ENCODE assay signal across 12 cellular contexts in the genomic region with DNA sequence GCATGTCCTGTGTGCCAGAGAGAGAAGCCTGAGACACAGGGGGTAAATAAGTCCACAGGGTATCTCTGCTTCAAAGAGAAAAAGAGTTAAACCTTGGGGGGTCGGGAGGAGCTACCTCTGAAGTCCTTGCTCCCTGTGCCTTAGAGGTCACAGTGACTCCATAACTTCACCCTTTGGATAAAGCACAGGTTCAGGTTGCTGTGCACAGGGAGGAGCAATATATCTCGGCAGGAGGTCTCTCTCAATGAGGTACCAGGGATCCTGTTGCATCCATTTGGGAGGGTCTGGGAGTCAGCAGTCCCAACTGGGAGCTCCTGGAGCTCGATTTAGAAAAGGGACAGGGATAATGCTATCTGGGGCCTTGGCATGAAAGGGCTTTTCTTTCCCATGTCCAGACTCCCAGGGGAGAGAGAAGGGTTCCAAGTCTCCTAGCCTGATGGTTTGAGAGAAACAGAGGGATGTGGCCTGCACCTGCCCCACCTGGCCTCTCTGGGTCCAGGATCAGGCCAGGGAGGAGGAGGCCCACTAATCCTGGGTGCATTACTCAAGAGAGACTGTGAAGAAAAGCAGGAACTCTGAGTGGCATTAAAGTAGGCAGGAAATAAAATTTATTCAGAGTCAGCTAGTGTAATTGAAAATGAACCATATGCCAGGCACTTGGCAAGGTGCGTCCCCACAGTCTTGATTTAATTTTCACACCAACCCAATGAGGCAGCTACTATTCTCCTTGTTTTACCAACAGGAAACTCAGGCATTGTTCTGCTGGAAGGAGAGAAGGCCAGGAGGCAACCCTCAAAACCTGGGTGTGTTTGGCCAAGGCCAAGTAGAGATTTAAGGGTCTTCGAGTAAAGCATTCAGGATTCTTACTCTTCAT. TPM values are rescaled to one million over a fixed set of nuclear protein-coding genes. Genes with fewer than 3 reads are reported as not detected.
DNase-seq lines count a peak whose midpoint lies in the region; ATAC-seq and TF ChIP-seq lines count a peak whose summit lies in the region.
"Had no signal": no experiment of that assay in that cellular context is flagged by ENCODE, and none has a peak within 500 bp of the region (broad histone marks: within the 10 kb centered on the region; RNA-seq: fewer than 3 reads in every experiment).

No MANE protein-coding gene starts in this region.

- H3K4me1 ChIP-seq in sigmoid colon = peaks cover 0 to 94% (median 88%) of the 10 kb centered on the region in 4 donors
- peaks cover 0 to 48% of the 10 kb centered on the region in 2 donors for H3K4me1 ChIP-seq in ascending aorta
- H3K4me1 ChIP-seq: parathyroid adenoma had no signal

- TF ChIP-seq RAD21 in Ishikawa (IDR thresholded peaks at IDR 0.05; ENCODE audit: low read depth) = no peak

- intact Hi-C loops in sigmoid colon (cut with DNase I) (loop anchor here (5.0 kb wide), 1 partner anchor 38 kb away; no protein-coding TSS in a partner anchor), ascending aorta (cut with DNase I) (loop anchor here (2.0 kb wide), 1 partner anchor 16 kb away; no protein-coding TSS in a partner anchor)

- H3K36me3 ChIP-seq in sigmoid colon = no peaks in the 10 kb centered on the region
- no peaks in the 10 kb centered on the region for H3K36me3 ChIP-seq in ascending aorta

- peak; percentile 35 for DNase-seq in COLO668 (lab: John Stamatoyannopoulos, UW; ENCODE audit: unreplicated experiment)
- no peak for DNase-seq in sigmoid colon
- DNase-seq in ascending aorta (ENCODE audit: low spot score in 2 of 2) = no peak
- no peak for DNase-seq in NCI-H748 (lab: John Stamatoyannopoulos, UW; ENCODE audit: unreplicated experiment)
- DNase-seq in erythroblast (lab: John Stamatoyannopoulos, UW) = no peak
- DNase-seq: NCI-H2081 treated with DMSO at 0.1 percent for 48 hours; stimulated activated CD4-positive, alpha-beta T cell treated with anti-CD3 and anti-CD28 coated beads, Interleukin-1b, Interleukin-23, amount 100 ng/mL, for 48 hours had no signal

- TF ChIP-seq EP300 in Ishikawa (IDR thresholded peaks at IDR 0.05; ENCODE audit: borderline replicate concordance) (peak; percentile 72; the same call in 1 of the 2 replicates), sigmoid colon (IDR thresholded peaks at IDR 0.05) (no peak)

- WGBS in sigmoid colon, 2 donors = 63 to 82% methylated on average over 5 of the region's 5 CpGs

- H3K27ac ChIP-seq in sigmoid colon = peak overlapping the region; percentile 97 to 100 (median 99)
- peak overlapping the region in 1 of 2 donors; percentile 44 for H3K27ac ChIP-seq in ascending aorta
- H3K27ac ChIP-seq: C4-2B, parathyroid adenoma had no signal

- TF ChIP-seq CTCF in sigmoid colon (IDR thresholded peaks at IDR 0.05) (no peak), ascending aorta (IDR thresholded peaks at IDR 0.05) (no peak)

- TF ChIP-seq POLR2A in sigmoid colon (IDR thresholded peaks at IDR 0.05) (no peak), erythroblast (IDR thresholded peaks at IDR 0.05; ENCODE audit: low read length) (no peak)

- ATAC-seq in esophagus mucosa = peak; percentile 53

- no peaks in the 10 kb centered on the region for H3K9me3 ChIP-seq in sigmoid colon
- H3K9me3 ChIP-seq in ascending aorta = no peaks in the 10 kb centered on the region

- H3K27me3 ChIP-seq in sigmoid colon = no peaks in the 10 kb centered on the region
- no peaks in the 10 kb centered on the region for H3K27me3 ChIP-seq in ascending aorta

- H3K4me3 ChIP-seq in sigmoid colon (no peak overlapping the region), ascending aorta (no peak overlapping the region)
- H3K4me3 ChIP-seq: GM23338 had no signal

TF ChIP-seq in Ishikawa, 13 proteins besides CTCF, POLR2A, EP300 and RAD21:
- TF ChIP-seq FOXM1 (IDR thresholded peaks at IDR 0.05; ENCODE audit: borderline replicate concordance, low read depth) (peak; percentile 62; the same call in 1 of the 2 replicates), TCF12 (IDR thresholded peaks at IDR 0.05; ENCODE audit: low read depth) (peak; percentile 60; the same call in 1 of the 2 replicates)
- TF ChIP-seq, protein P1, sequence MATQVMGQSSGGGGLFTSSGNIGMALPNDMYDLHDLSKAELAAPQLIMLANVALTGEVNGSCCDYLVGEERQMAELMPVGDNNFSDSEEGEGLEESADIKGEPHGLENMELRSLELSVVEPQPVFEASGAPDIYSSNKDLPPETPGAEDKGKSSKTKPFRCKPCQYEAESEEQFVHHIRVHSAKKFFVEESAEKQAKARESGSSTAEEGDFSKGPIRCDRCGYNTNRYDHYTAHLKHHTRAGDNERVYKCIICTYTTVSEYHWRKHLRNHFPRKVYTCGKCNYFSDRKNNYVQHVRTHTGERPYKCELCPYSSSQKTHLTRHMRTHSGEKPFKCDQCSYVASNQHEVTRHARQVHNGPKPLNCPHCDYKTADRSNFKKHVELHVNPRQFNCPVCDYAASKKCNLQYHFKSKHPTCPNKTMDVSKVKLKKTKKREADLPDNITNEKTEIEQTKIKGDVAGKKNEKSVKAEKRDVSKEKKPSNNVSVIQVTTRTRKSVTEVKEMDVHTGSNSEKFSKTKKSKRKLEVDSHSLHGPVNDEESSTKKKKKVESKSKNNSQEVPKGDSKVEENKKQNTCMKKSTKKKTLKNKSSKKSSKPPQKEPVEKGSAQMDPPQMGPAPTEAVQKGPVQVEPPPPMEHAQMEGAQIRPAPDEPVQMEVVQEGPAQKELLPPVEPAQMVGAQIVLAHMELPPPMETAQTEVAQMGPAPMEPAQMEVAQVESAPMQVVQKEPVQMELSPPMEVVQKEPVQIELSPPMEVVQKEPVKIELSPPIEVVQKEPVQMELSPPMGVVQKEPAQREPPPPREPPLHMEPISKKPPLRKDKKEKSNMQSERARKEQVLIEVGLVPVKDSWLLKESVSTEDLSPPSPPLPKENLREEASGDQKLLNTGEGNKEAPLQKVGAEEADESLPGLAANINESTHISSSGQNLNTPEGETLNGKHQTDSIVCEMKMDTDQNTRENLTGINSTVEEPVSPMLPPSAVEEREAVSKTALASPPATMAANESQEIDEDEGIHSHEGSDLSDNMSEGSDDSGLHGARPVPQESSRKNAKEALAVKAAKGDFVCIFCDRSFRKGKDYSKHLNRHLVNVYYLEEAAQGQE (IDR thresholded peaks at IDR 0.05; ENCODE audit: low read depth) = no peak

RNA-seq across cellular contexts. Expression of a gene that starts 40.7 kb away (rescaled TPM):
- total RNA-seq in esophagus mucosa (23.8 TPM), sigmoid colon (10 to 100 TPM; 29.5 to 64.0 (median 33.7) TPM), ascending aorta (76.1 TPM)
- polyA plus RNA-seq in sigmoid colon = 10 to 100 TPM in 2 of 3 donors, 1 to 10 TPM in 1; 3.0 to 20.0 (median 11.4) TPM
